10 cellular contexts compared by ENCODE assay signal in the genomic region with DNA sequence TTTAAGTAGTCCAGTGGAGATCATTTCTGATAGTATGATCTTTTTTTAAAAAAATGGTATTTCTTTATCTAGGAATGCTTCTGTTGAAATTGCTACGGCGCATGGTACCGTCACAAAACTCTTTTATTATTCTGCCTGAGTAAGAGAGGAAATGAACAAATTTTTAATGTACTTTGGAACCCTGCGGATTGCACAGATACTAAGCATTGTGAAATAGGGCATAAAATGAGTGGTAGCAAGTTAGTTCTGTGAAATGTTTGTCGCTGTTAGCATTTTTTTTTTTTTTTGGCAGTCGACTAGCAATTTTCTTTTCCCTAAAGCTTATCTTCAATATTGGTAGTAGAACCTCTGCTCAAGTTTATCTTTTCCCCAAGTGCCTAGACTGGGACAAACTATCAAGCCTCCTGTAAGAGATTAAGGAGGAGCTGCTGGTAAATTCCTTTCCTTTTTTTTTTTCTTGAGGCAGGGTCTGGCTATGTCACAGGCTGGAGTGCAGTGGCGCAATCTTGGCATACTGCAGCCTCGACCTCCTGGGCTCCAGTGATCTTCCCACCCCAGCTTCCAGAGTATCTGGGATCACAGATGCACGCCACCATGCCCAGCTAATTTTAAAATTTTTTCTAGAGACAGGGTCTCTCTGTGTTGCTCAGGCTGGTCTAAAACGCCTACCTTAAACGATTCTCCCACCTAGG. TPM values are rescaled to one million over a fixed set of nuclear protein-coding genes. Genes with fewer than 3 reads are reported as not detected.
A peak's percentile ranks its signal among the peaks of the same experiment; 100 is the strongest.
DNase-seq lines count a peak whose midpoint lies in the region; ATAC-seq, FAIRE-seq and TF ChIP-seq lines count a peak whose summit lies in the region.
"Had no signal": no experiment of that assay in that cellular context is flagged by ENCODE, and none has a peak within 500 bp of the region (broad histone marks: within the 10 kb centered on the region; RNA-seq: fewer than 3 reads in every experiment).

No MANE protein-coding gene starts in this region.

- H3K27ac Mint-ChIP-seq in mesothelial cell of epicardium = peak overlapping the region; percentile 89
- H3K27ac Mint-ChIP-seq: activated naive CD8-positive, alpha-beta T cell treated with anti-CD3 and anti-CD28 coated beads, Interleukin-2, amount 10 ng/mL, durations not matched to agents 7 days and 5 days had no signal

- H3K56ac ChIP-seq in H1 (replicated peaks; ENCODE audit: insufficient read length, low read depth, low read length) = no peak overlapping the region

- 0 out of 2 replicates have a peak, but pooled peaks cover 3% of the 10 kb centered on the region for H3K79me1 ChIP-seq in H1 (ENCODE audit: low read depth, low read length)

- H3K4me1 ChIP-seq in H1 (replicated peaks in 1 of 4; ENCODE audit: control insufficient read depth in 3 of 4, insufficient read depth in 4 of 4, low read length in 3 of 4) = peaks cover 0 to 4% (median under 1%) of the 10 kb centered on the region in 4 experiments; a peak in 3 of 7 replicates
- H3K4me1 ChIP-seq in effector memory CD4-positive, alpha-beta T cell (ENCODE audit: control insufficient read depth, insufficient read depth, low read length, poor library complexity, severe bottlenecking) = no peaks in the 10 kb centered on the region

- H3K23me2 ChIP-seq in H1 (ENCODE audit: low read depth, low read length) = peaks cover 9% of the 10 kb centered on the region

- no peak overlapping the region for H3K14ac ChIP-seq in H1 (ENCODE audit: insufficient read length)

- DNase-seq in AG10803 (ENCODE audit: low read depth) = peak; percentile 82
- peak; percentile 61 for DNase-seq in NB4 (ENCODE audit: low read depth)
- no peak for DNase-seq in H1 (ENCODE audit: low read depth in 1 of 2, low spot score in 2 of 2)
- no peak for DNase-seq in mesothelial cell of epicardium (ENCODE audit: low spot score in 2 of 2, unreplicated experiment in 2 of 2)
- DNase-seq in inferior parietal cortex (ENCODE audit: extremely low spot score) = no peak
- no peak for DNase-seq in effector memory CD4-positive, alpha-beta T cell
- DNase-seq: activated naive CD8-positive, alpha-beta T cell treated with anti-CD3 and anti-CD28 coated beads, Interleukin-2, amount 10 ng/mL, durations not matched to agents 7 days and 5 days; naive thymus-derived CD8-positive, alpha-beta T cell had no signal

- no peak overlapping the region for H4K8ac ChIP-seq in H1 (ENCODE audit: extremely low read depth, insufficient read depth, low read length)

- H2BK12ac ChIP-seq in H1 (ENCODE audit: low read depth, low read length) = no peak overlapping the region

- no peak overlapping the region for H4K91ac ChIP-seq in H1 (replicated peaks; ENCODE audit: insufficient read length, low read length)

- CTCF ChIA-PET in H1 (lab: Charles Lee; ENCODE audit: partially characterized antibody) = interaction anchor here (0.7 kb wide), 1 partner anchor 93 kb away, joined by 3 read pairs; no protein-coding TSS in a partner anchor

- H2BK15ac ChIP-seq in H1 (ENCODE audit: low read length) = no peak overlapping the region

- H2AK5ac ChIP-seq in H1 (ENCODE audit: low read depth, low read length) = no peak overlapping the region

- peak overlapping the region; percentile 73 to 75; a peak in 3 of 4 replicates for H3K4me2 ChIP-seq in H1 (ENCODE audit: insufficient read depth in 1 of 2, low read depth in 2 of 2, low read length in 2 of 2)

- no peak overlapping the region for H2BK5ac ChIP-seq in H1 (ENCODE audit: low read depth, low read length)

- TF ChIP-seq CTCF in AG10803 (conservative IDR thresholded peaks at IDR 0.05; ENCODE audit: low read length) (no peak), NB4 (IDR thresholded peaks at IDR 0.05; ENCODE audit: low read depth, low read length) (no peak), H1 (IDR thresholded peaks at IDR 0.05; ENCODE audit: control extremely low read depth in 1 of 3, insufficient read depth in 1 of 3, low read depth in 1 of 3, low read length in 3 of 3) (no peak), mesothelial cell of epicardium (IDR thresholded peaks at IDR 0.05; ENCODE audit: unreplicated experiment) (no peak)

- TF ChIP-seq EP300 in H1 (IDR thresholded peaks at IDR 0.05; ENCODE audit: borderline replicate concordance in 1 of 2, low read depth in 2 of 2, low read length in 2 of 2) = no peak

- H3K27me3 ChIP-seq in H1 (replicated peaks in 1 of 4; ENCODE audit: control insufficient read depth in 3 of 4, extremely low read depth in 1 of 4, insufficient read depth in 3 of 4, low read length in 3 of 4) = no peaks in the 10 kb centered on the region
- H3K27me3 ChIP-seq in effector memory CD4-positive, alpha-beta T cell (replicated peaks; ENCODE audit: control insufficient read depth, insufficient read depth, low read length, poor library complexity, severe bottlenecking) = peaks cover 3% of the 10 kb centered on the region

- peak overlapping the region; percentile 93 for H3K4me3 Mint-ChIP-seq in mesothelial cell of epicardium

- H4K5ac ChIP-seq in H1 (ENCODE audit: insufficient read length, low read depth, low read length) = no peak overlapping the region

- no peak for FAIRE-seq in H1 (lab: Jason Lieb, UNC)

- H3K9ac ChIP-seq in H1 (replicated peaks in 1 of 4; ENCODE audit: extremely low read depth in 1 of 4, low read depth in 3 of 4, low read length in 3 of 4) = no peak overlapping the region

- H3K9me3 ChIP-seq in H1 (ENCODE audit: insufficient read depth in 2 of 2, low read depth in 1 of 2, low read length in 1 of 2) = no peaks in the 10 kb centered on the region
- H3K9me3 ChIP-seq in effector memory CD4-positive, alpha-beta T cell (ENCODE audit: control insufficient read depth, low read length) = no peaks in the 10 kb centered on the region

- TF ChIP-seq POLR2A in NB4 (IDR thresholded peaks at IDR 0.05; ENCODE audit: extremely low read depth, insufficient read length) (no peak), H1 (IDR thresholded peaks at IDR 0.05; ENCODE audit: control extremely low read depth in 1 of 2, low read depth in 2 of 2, low read length in 2 of 2) (no peak)

- H4K20me1 ChIP-seq in H1 (replicated peaks in 1 of 2; ENCODE audit: control insufficient read depth in 1 of 2, insufficient read depth in 2 of 2, low read length in 2 of 2) = peaks cover 2 to 21% of the 10 kb centered on the region in 2 experiments

- H3K27ac ChIP-seq in H1 (ENCODE audit: low read depth, low read length) = no peak overlapping the region
- H3K27ac ChIP-seq in effector memory CD4-positive, alpha-beta T cell (ENCODE audit: insufficient read depth, low read length, poor library complexity, severe bottlenecking) = no peak overlapping the region

- H3K36me3 ChIP-seq in H1 (ENCODE audit: control insufficient read depth in 2 of 4, insufficient read depth in 4 of 4, low read length in 3 of 4) = no peaks in the 10 kb centered on the region
- H3K36me3 ChIP-seq in effector memory CD4-positive, alpha-beta T cell (ENCODE audit: control insufficient read depth, insufficient read depth, low read length) = no peaks in the 10 kb centered on the region

- H3K4me3 ChIP-seq in AG10803 (ENCODE audit: low read length) (peak overlapping the region; percentile 79), NB4 (ENCODE audit: low read depth, low read length) (peak overlapping the region; percentile 76), H1 (ENCODE audit: extremely low read depth in 1 of 4, insufficient read depth in 2 of 4, low read depth in 3 of 4, low read length in 4 of 4) (peak overlapping the region in 3 of 4 experiments; percentile 68 to 84 (median 77); a peak in 5 of 8 replicates)
- no peak overlapping the region for H3K4me3 ChIP-seq in effector memory CD4-positive, alpha-beta T cell (ENCODE audit: insufficient read depth, low read depth, low read length, poor library complexity, severe bottlenecking)

- no peak for TF ChIP-seq RAD21 in H1 (IDR thresholded peaks at IDR 0.05 in 1 of 2, conservative IDR thresholded peaks at IDR 0.05 in 1 of 2; ENCODE audit: low read depth in 2 of 2, low read length in 2 of 2)

- H3K9me3 Mint-ChIP-seq in mesothelial cell of epicardium = no peaks in the 10 kb centered on the region
- H3K9me3 Mint-ChIP-seq: activated naive CD8-positive, alpha-beta T cell treated with anti-CD3 and anti-CD28 coated beads, Interleukin-2, amount 10 ng/mL, durations not matched to agents 7 days and 5 days; naive thymus-derived CD8-positive, alpha-beta T cell had no signal

- no peak overlapping the region for H3K18ac ChIP-seq in H1 (ENCODE audit: extremely low read depth, low read length)

- H2AFZ ChIP-seq in H1 (ENCODE audit: low read length) = no peak overlapping the region

- no peaks in the 10 kb centered on the region for H3K36me3 Mint-ChIP-seq in mesothelial cell of epicardium
- H3K36me3 Mint-ChIP-seq: activated naive CD8-positive, alpha-beta T cell treated with anti-CD3 and anti-CD28 coated beads, Interleukin-2, amount 10 ng/mL, durations not matched to agents 7 days and 5 days; naive thymus-derived CD8-positive, alpha-beta T cell had no signal

- 75% methylated on average over 11 of the region's 11 CpGs; no CpG with 5 or more reads in 1 of the 2 experiments for WGBS in H1 (ENCODE audit: extremely low coverage in 1 of 2, insufficient coverage in 1 of 2, insufficient read length in 1 of 2, insufficient replicate concordance in 2 of 2, low coverage in 1 of 2, low lambda C conversion rate in 2 of 2, missing lambda C conversion rate in 1 of 2), 2 experiments

- ATAC-seq in HG02970 (IDR thresholded peaks at IDR 0.05; ENCODE audit: low FRiP score, unreplicated experiment) (no peak), HG03135 (IDR thresholded peaks at IDR 0.05; ENCODE audit: unreplicated experiment) (no peak)
- ATAC-seq: naive thymus-derived CD8-positive, alpha-beta T cell had no signal

- H2BK20ac ChIP-seq in H1 (ENCODE audit: low read length) = no peak overlapping the region

- POLR2A ChIA-PET in H1 (lab: Charles Lee; ENCODE audit: partially characterized antibody) = interaction anchor here (0.7 to 2.0 kb wide), 5 partner anchors 12 to 171 kb away, joined by 3 to 10 read pairs (median 3); no protein-coding TSS in a partner anchor

- no peak overlapping the region for H2BK120ac ChIP-seq in H1 (replicated peaks; ENCODE audit: low read depth, low read length)

- no peaks in the 10 kb centered on the region for H3K27me3 Mint-ChIP-seq in mesothelial cell of epicardium (ENCODE audit: low read depth)

- no peak overlapping the region for H3K4ac ChIP-seq in H1 (replicated peaks; ENCODE audit: insufficient read length, low read depth, low read length)

- H3K4me1 Mint-ChIP-seq in mesothelial cell of epicardium = peaks cover 23% of the 10 kb centered on the region

- H3K23ac ChIP-seq in H1 (ENCODE audit: insufficient read length) = no peak overlapping the region

- peaks cover 28 to 74% of the 10 kb centered on the region in 2 experiments for H3K79me2 ChIP-seq in H1 (ENCODE audit: control insufficient read depth in 1 of 2, insufficient read depth in 2 of 2, low read length in 2 of 2)

RNA-seq across cellular contexts. Expression of gene ITSN1, which starts 2.2 kb away (rescaled TPM):
- 78.1 and 81.1 TPM in 2 replicates for total RNA-seq in H1 (2021; fragmentation: NEBNext Ultra II Directional; extraction: Animal tissue kit (Norgen Biotek cat#: 25700))
- 48.9 and 60.8 TPM in 2 replicates for polyA plus RNA-seq in H1 (2011; rRNA removed)
- 71.3 TPM for polyA plus RNA-seq in H1 (2011; cell fraction: cytosol; rRNA removed)
- 151 TPM for polyA plus RNA-seq in H1 (2011; cell fraction: nucleus; rRNA removed)
- polyA plus RNA-seq in H1 (2012, experiment 1 of 2) = 77.9 to 94.5 TPM (median 91.7 TPM) in 4 replicates
- polyA plus RNA-seq in H1 (2012, experiment 2 of 2) = 5.1 TPM
- polyA plus RNA-seq in H1 (2013, experiment 1 of 2) = 51.9 TPM
- 50.0 TPM for polyA plus RNA-seq in H1 (2013, experiment 2 of 2)
- polyA minus RNA-seq in H1 (2011; rRNA and poly(A)+ RNA removed) = 132 and 143 TPM in 2 replicates
- 54.9 TPM for polyA minus RNA-seq in H1 (2011; cell fraction: cytosol; rRNA and poly(A)+ RNA removed)
- polyA minus RNA-seq in H1 (2011; cell fraction: nucleus; rRNA and poly(A)+ RNA removed) = 85.2 TPM
- 66.6 to 77.5 TPM (median 74.3 TPM) in 3 replicates for total RNA-seq in mesothelial cell of epicardium

RNA-seq across cellular contexts. Expression of gene CRYZL1, which starts 3.0 kb away (rescaled TPM):
- total RNA-seq in H1 (2021; fragmentation: NEBNext Ultra II Directional; extraction: Animal tissue kit (Norgen Biotek cat#: 25700)) = 15.6 and 16.8 TPM in 2 replicates
- polyA plus RNA-seq in H1 (2011; rRNA removed) = 8.3 and 15.8 TPM in 2 replicates
- 19.8 TPM for polyA plus RNA-seq in H1 (2011; cell fraction: cytosol; rRNA removed)
- polyA plus RNA-seq in H1 (2011; cell fraction: nucleus; rRNA removed) = 11.1 TPM
- 17.9 to 29.6 TPM (median 19.1 TPM) in 4 replicates for polyA plus RNA-seq in H1 (2012, experiment 1 of 2)
- 2.5 TPM for polyA plus RNA-seq in H1 (2012, experiment 2 of 2)
- 15.6 TPM for polyA plus RNA-seq in H1 (2013, experiment 1 of 2)
- 14.2 TPM for polyA plus RNA-seq in H1 (2013, experiment 2 of 2)
- 35.9 and 37.8 TPM in 2 replicates for polyA minus RNA-seq in H1 (2011; rRNA and poly(A)+ RNA removed)
- polyA minus RNA-seq in H1 (2011; cell fraction: cytosol; rRNA and poly(A)+ RNA removed) = 13.5 TPM
- 34.1 TPM for polyA minus RNA-seq in H1 (2011; cell fraction: nucleus; rRNA and poly(A)+ RNA removed)
- total RNA-seq in mesothelial cell of epicardium = 63.0 to 68.3 TPM (median 65.1 TPM) in 3 replicates

RNA-seq across cellular contexts. Expression of gene DONSON, which starts 56.0 kb away (rescaled TPM):
- 27.9 and 32.5 TPM in 2 replicates for total RNA-seq in H1 (2021; fragmentation: NEBNext Ultra II Directional; extraction: Animal tissue kit (Norgen Biotek cat#: 25700))
- 14.0 and 21.9 TPM in 2 replicates for polyA plus RNA-seq in H1 (2011; rRNA removed)
- polyA plus RNA-seq in H1 (2011; cell fraction: cytosol; rRNA removed) = 23.0 TPM
- 18.1 TPM for polyA plus RNA-seq in H1 (2011; cell fraction: nucleus; rRNA removed)
- polyA plus RNA-seq in H1 (2012, experiment 1 of 2) = 27.4 to 45.2 TPM (median 30.4 TPM) in 4 replicates
- polyA plus RNA-seq in H1 (2012, experiment 2 of 2) = 6.0 TPM
- 21.5 TPM for polyA plus RNA-seq in H1 (2013, experiment 1 of 2)
- 21.8 TPM for polyA plus RNA-seq in H1 (2013, experiment 2 of 2)
- polyA minus RNA-seq in H1 (2011; rRNA and poly(A)+ RNA removed) = 34.4 and 42.3 TPM in 2 replicates
- polyA minus RNA-seq in H1 (2011; cell fraction: cytosol; rRNA and poly(A)+ RNA removed) = 15.3 TPM
- polyA minus RNA-seq in H1 (2011; cell fraction: nucleus; rRNA and poly(A)+ RNA removed) = 19.4 TPM
- total RNA-seq in mesothelial cell of epicardium = 16.4 to 21.8 TPM (median 20.0 TPM) in 3 replicates

Comparison
In these comparisons a context has a peak if more than half of its experiments do, and no peak if none do; other contexts are left out.
1. DNase-seq: peak in AG10803 (single experiment) and NB4 (single experiment); none in H1 (0 of 2), mesothelial cell of epicardium (0 of 2), inferior parietal cortex (single experiment) and effector memory CD4-positive, alpha-beta T cell (0 of 3).